ENCODE assay signal across 8 cellular contexts in the genomic region with DNA sequence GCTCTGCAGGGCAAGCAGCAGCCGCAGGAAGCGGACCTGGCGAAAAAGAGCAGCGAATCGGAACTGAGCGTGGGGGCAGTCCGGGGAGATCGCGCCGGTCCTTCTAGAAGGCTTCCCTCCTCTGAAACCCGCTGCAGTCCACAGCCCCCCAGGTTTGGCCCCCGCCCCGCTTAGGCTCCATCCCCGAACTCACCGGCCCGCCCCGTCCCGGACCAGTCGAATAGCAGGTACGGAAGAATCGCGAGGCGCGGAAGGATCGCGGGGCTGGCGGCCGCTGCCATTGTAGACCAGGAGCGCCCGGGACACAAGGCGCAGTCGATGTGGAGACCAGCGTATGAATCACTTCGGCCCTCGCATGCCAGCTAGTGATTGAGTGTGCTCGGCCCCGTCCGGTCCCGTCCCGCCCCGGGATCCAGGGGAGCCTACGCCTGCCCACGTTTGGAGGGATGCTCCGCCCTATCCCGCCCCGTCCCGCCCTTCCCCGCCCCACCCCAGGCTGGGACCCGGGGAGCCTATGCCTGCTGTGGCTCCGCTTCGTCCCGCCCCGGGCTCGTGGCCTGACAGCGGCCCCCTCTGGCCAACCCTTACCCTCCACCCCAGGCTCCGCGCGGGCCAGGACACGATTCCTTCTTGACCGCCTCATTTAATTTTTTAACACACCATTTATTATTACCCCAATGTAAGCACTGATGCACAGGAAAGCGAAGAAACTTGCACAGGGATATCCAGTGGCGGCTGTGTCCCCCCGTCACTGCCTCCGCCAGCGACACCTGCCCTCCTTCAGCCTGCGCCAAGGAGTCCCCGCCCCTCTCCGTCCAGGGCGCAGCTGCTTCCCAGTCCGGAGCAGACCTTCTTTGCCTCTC. TPM values are rescaled to one million over a fixed set of nuclear protein-coding genes. Genes with fewer than 3 reads are reported as not detected.
A peak's percentile ranks its signal among the peaks of the same experiment; 100 is the strongest.
DNase-seq lines count a peak whose midpoint lies in the region; ATAC-seq and TF ChIP-seq lines count a peak whose summit lies in the region.

TSS of gene ULBP3 (minus strand) at position 336 of the 863 bp plus-strand sequence. CDS start at position 281, 55 bp downstream.

- H3K9me3 ChIP-seq in CD4-positive, CD25-positive, alpha-beta regulatory T cell (ENCODE audit: control insufficient read depth in 2 of 2, low read length in 2 of 2) = no peaks in the 10 kb centered on the region
- no peaks in the 10 kb centered on the region for H3K9me3 ChIP-seq in HUES64 (ENCODE audit: insufficient read depth, low read depth, low read length)
- no peaks in the 10 kb centered on the region for H3K9me3 ChIP-seq in parathyroid adenoma (ENCODE audit: control insufficient read depth, low read length)
- no peaks in the 10 kb centered on the region for H3K9me3 ChIP-seq in tibial artery

- intact Hi-C loops in Right ventricle myocardium superior (cut with DNase I) (no loop called here), tibial artery (cut with DNase I; ENCODE audit: low total_unique reads) (no loop called here)

- H3K36me3 Mint-ChIP-seq in CD4-positive, CD25-positive, alpha-beta regulatory T cell = peaks cover 11% of the 10 kb centered on the region

- H3K4me3 ChIP-seq in CD4-positive, CD25-positive, alpha-beta regulatory T cell (ENCODE audit: low read depth, low read length) = peak within 1 kb of the TSS; percentile 74
- H3K4me3 ChIP-seq in HUES64 (ENCODE audit: low read length) (peak within 1 kb of the TSS; percentile 87), parathyroid adenoma (ENCODE audit: low read depth, low read length) (peak within 1 kb of the TSS; percentile 63), tibial artery (peak within 1 kb of the TSS; percentile 75 to 86)

- H3K27ac ChIP-seq in CD4-positive, CD25-positive, alpha-beta regulatory T cell (ENCODE audit: insufficient read depth, low read length, poor library complexity, severe bottlenecking) = no peak within 1 kb of the TSS
- no peak within 1 kb of the TSS for H3K27ac ChIP-seq in HUES64 (ENCODE audit: low read depth, low read length)
- no peak within 1 kb of the TSS for H3K27ac ChIP-seq in parathyroid adenoma
- H3K27ac ChIP-seq in tibial artery = peak within 1 kb of the TSS; percentile 73 to 74

- H3K4me1 ChIP-seq in CD4-positive, CD25-positive, alpha-beta regulatory T cell (ENCODE audit: control insufficient read depth, insufficient read depth, low read length, poor library complexity, severe bottlenecking) = peaks cover 12% of the 10 kb centered on the region
- H3K4me1 ChIP-seq in HUES64 (ENCODE audit: insufficient read depth, low read length) (0 out of 2 replicates have a peak, but pooled peaks cover 3% of the 10 kb centered on the region), parathyroid adenoma (peaks cover 4% of the 10 kb centered on the region), tibial artery (peaks cover 0 to 18% (median 9%) of the 10 kb centered on the region in 4 donors)

- H3K9me3 Mint-ChIP-seq in CD4-positive, CD25-positive, alpha-beta regulatory T cell = peaks cover 0 to 2% (median 0%) of the 10 kb centered on the region in 7 donors

- peak; percentile 47 to 68 (median 49) for DNase-seq in CD4-positive, CD25-positive, alpha-beta regulatory T cell
- DNase-seq in SKM-1 (lab: John Stamatoyannopoulos, UW; ENCODE audit: unreplicated experiment) = peak; percentile 32
- peak; percentile 46 for DNase-seq in activated naive CD8-positive, alpha-beta T cell treated with anti-CD3 and anti-CD28 coated beads, Interleukin-2, amount 50 U/mL, for 16 hours (ENCODE audit: low read depth, low spot score)
- DNase-seq in Right ventricle myocardium superior = peak; percentile 92
- peak; percentile 88 to 95 for DNase-seq in tibial artery

- H3K27me3 ChIP-seq in CD4-positive, CD25-positive, alpha-beta regulatory T cell (ENCODE audit: control insufficient read depth, insufficient read depth, low read length) = no peaks in the 10 kb centered on the region
- H3K27me3 ChIP-seq in HUES64 (ENCODE audit: insufficient read depth, low read length) (peaks cover 29% of the 10 kb centered on the region), parathyroid adenoma (ENCODE audit: control insufficient read depth, insufficient read depth, low read length) (no peaks in the 10 kb centered on the region), tibial artery (peaks cover 0 to 5% of the 10 kb centered on the region in 2 donors)

- no peaks in the 10 kb centered on the region for H3K79me2 ChIP-seq in parathyroid adenoma

- H3K4me1 Mint-ChIP-seq in CD4-positive, CD25-positive, alpha-beta regulatory T cell = peaks cover 0 to 18% (median 3%) of the 10 kb centered on the region in 4 donors

- H3K4me3 Mint-ChIP-seq in CD4-positive, CD25-positive, alpha-beta regulatory T cell = peak within 1 kb of the TSS; percentile 84 to 94 (median 90)

- H3K27ac Mint-ChIP-seq in CD4-positive, CD25-positive, alpha-beta regulatory T cell = peak within 1 kb of the TSS in 2 of 3 donors; percentile 64 to 70

- WGBS in HUES64 = under 1% methylated on average over 68 of the region's 70 CpGs

- H3K4me2 ChIP-seq in parathyroid adenoma (ENCODE audit: low read length) = peak within 1 kb of the TSS; percentile 99

- ATAC-seq in CD4-positive, CD25-positive, alpha-beta regulatory T cell (ENCODE audit: low read depth in 2 of 2) = peak; percentile 73 to 75
- ATAC-seq in GM19467 (IDR thresholded peaks at IDR 0.05; ENCODE audit: unreplicated experiment) (peak; percentile 74), Right ventricle myocardium superior (ENCODE audit: poor library complexity) (peak; percentile 96)

- H2AFZ ChIP-seq in parathyroid adenoma = peak within 1 kb of the TSS; percentile 85

- TF ChIP-seq CTCF in parathyroid adenoma (IDR thresholded peaks at IDR 0.05) (peak; percentile 55), tibial artery (IDR thresholded peaks at IDR 0.05) (peak; percentile 46)

- peak within 1 kb of the TSS; percentile 73 for H3K9ac ChIP-seq in HUES64 (ENCODE audit: low read depth, low read length)
- no peak within 1 kb of the TSS for H3K9ac ChIP-seq in parathyroid adenoma

- H3K27me3 Mint-ChIP-seq in CD4-positive, CD25-positive, alpha-beta regulatory T cell = peaks cover 25% of the 10 kb centered on the region

- no peaks in the 10 kb centered on the region for H3K36me3 ChIP-seq in CD4-positive, CD25-positive, alpha-beta regulatory T cell (ENCODE audit: control insufficient read depth, insufficient read depth, low read length)
- H3K36me3 ChIP-seq in HUES64 (ENCODE audit: insufficient read depth, low read length) = no peaks in the 10 kb centered on the region
- H3K36me3 ChIP-seq in parathyroid adenoma (ENCODE audit: control insufficient read depth, insufficient read depth, low read length) = no peaks in the 10 kb centered on the region
- no peaks in the 10 kb centered on the region for H3K36me3 ChIP-seq in tibial artery

RNA-seq across cellular contexts. Expression of gene ULBP3, which starts in this region (rescaled TPM):
- 1.3 TPM for total RNA-seq in CD4-positive, CD25-positive, alpha-beta regulatory T cell
- 1 to 10 TPM in 1 of 4 donors, under 1 TPM in 2, not detected in 1; 0.19 to 1.2 (median 0.72) TPM for polyA plus RNA-seq in CD4-positive, CD25-positive, alpha-beta regulatory T cell
- polyA plus RNA-seq in HUES64 (2013, experiment 1 of 2) = 3.6 TPM
- polyA plus RNA-seq in HUES64 (2013, experiment 2 of 2) = 5.1 TPM
- 0.83 TPM for total RNA-seq in Right ventricle myocardium superior

Comparison
In these comparisons a context has a peak if more than half of its experiments do, and no peak if none do; other contexts are left out.
1. Peak in DNase-seq and ATAC-seq in Right ventricle myocardium superior; RNA of the gene not detected or under 1 TPM.
2. DNase-seq: peak in every context shown above with its lines; median percentile 92 in Right ventricle myocardium superior; 92 in tibial artery; 49 in CD4-positive, CD25-positive, alpha-beta regulatory T cell; 46 in activated naive CD8-positive, alpha-beta T cell treated with anti-CD3 and anti-CD28 coated beads, Interleukin-2, amount 50 U/mL, for 16 hours; 32 in SKM-1.
3. H3K27ac ChIP-seq: peak in tibial artery (2 of 2); none in CD4-positive, CD25-positive, alpha-beta regulatory T cell (single experiment), HUES64 (single experiment) and parathyroid adenoma (single experiment).
4. Peak in every context shown above with its lines, with median percentiles within 50 percentile points of each other: ATAC-seq and H3K4me3 ChIP-seq.